Comparison of ENCODE assay signal across 16 cellular contexts in the genomic region with DNA sequence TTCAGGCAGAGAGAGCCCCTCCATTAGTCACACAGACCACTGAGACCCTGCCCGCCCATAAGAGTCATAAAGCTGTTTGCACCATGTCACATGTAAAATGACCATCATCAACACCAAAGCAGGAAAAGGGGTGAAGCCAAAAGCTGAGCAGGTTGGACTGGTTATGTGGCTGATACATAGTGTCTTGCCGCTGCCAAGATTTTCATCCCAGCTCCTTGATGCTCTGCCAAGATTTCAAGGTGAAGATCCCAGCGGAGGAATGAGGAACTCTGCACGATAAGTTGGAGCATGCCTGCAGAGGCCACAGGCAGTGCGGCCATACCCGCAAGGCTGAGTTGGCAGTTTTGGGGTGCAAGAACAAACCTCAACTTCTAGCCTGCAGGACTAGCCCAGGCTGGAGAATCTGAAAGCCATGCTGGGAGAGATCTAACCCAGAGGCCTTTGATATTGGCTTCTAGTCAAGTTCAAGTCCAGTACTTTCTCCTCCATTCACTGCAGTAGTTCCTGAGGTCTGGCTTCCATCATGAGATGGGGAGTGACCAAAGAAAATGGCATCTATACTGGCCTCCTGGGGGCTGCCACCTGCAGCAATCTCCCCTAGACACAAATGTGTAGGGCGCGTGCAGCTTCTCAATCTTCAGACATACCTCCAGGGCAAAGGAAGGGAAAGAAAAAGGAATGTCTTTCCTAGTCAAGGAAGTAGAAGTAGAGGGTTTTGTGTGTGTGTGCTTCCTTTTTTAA.
DNase-seq lines count a peak whose midpoint lies in the region; ATAC-seq and TF ChIP-seq lines count a peak whose summit lies in the region.
"Had no signal": no experiment of that assay in that cellular context is flagged by ENCODE, and none has a peak within 500 bp of the region (broad histone marks: within the 10 kb centered on the region; RNA-seq: fewer than 3 reads in every experiment).

No MANE protein-coding gene starts in this region.

- H3K36me3 ChIP-seq in left ventricle myocardium inferior = peaks cover 4% of the 10 kb centered on the region
- peaks cover 0 to 19% (median 0%) of the 10 kb centered on the region in 9 donors for H3K36me3 ChIP-seq in heart right ventricle
- peaks cover 0 to 3% of the 10 kb centered on the region in 2 donors for H3K36me3 ChIP-seq in psoas muscle (ENCODE audit: insufficient read depth in 1 of 2, low read depth in 1 of 2)
- H3K36me3 ChIP-seq: gastrocnemius medialis, right atrium auricular region had no signal

- ATAC-seq in heart right ventricle (no peak), omental fat pad (ENCODE audit: low FRiP score) (peak; percentile 30), psoas muscle (no peak)
- ATAC-seq: gastrocnemius medialis had no signal

- TF ChIP-seq CTCF in left ventricle myocardium inferior (IDR thresholded peaks at IDR 0.05; ENCODE audit: borderline replicate concordance) = no peak
- TF ChIP-seq CTCF in heart right ventricle (IDR thresholded peaks at IDR 0.05) = no peak
- TF ChIP-seq CTCF in omental fat pad (IDR thresholded peaks at IDR 0.05) = no peak
- no peak for TF ChIP-seq CTCF in psoas muscle (IDR thresholded peaks at IDR 0.05)

- no peaks in the 10 kb centered on the region for H3K9me3 ChIP-seq in left ventricle myocardium inferior (replicated peaks)
- H3K9me3 ChIP-seq in heart right ventricle = no peaks in the 10 kb centered on the region
- no peaks in the 10 kb centered on the region for H3K9me3 ChIP-seq in psoas muscle
- H3K9me3 ChIP-seq: gastrocnemius medialis, right atrium auricular region, tibial nerve had no signal

- H3K27ac ChIP-seq in left ventricle myocardium inferior (replicated peaks) (peak overlapping the region; percentile 55), heart right ventricle (no peak overlapping the region), epithelial cell of prostate (peak overlapping the region; percentile 74), psoas muscle (no peak overlapping the region)
- H3K27ac ChIP-seq: gastrocnemius medialis, tibial nerve had no signal

- DNase-seq in left ventricle myocardium inferior (no peak), heart right ventricle (no peak), epithelial cell of prostate (ENCODE audit: low read depth, low spot score) (peak; percentile 99), omental fat pad (ENCODE audit: low spot score) (no peak), A172 (ENCODE audit: low spot score) (no peak), dermis blood vessel endothelial cell (no peak), SK-N-DZ (ENCODE audit: low spot score) (no peak), psoas muscle (no peak)
- DNase-seq: ACHN; activated gamma-delta T cell; COR-L47; effector CD8-positive, alpha-beta T cell; gastrocnemius medialis; immature natural killer cell had no signal

- WGBS in heart right ventricle, 2 donors = 71 to 75% methylated on average over 8 of the region's 8 CpGs
- 80 to 87% (median 81%) methylated on average over 8 of the region's 8 CpGs for WGBS in psoas muscle, 3 donors

- H3K4me1 ChIP-seq in left ventricle myocardium inferior (peaks cover 68% of the 10 kb centered on the region), heart right ventricle (peaks cover 0 to 54% (median 16%) of the 10 kb centered on the region in 9 donors), psoas muscle (no peaks in the 10 kb centered on the region)
- H3K4me1 ChIP-seq: gastrocnemius medialis had no signal

- no peak overlapping the region for H3K4me3 ChIP-seq in left ventricle myocardium inferior
- no peak overlapping the region for H3K4me3 ChIP-seq in heart right ventricle
- H3K4me3 ChIP-seq in psoas muscle = no peak overlapping the region
- H3K4me3 ChIP-seq: gastrocnemius medialis, right atrium auricular region, tibial nerve had no signal

- intact Hi-C loops in left ventricle myocardium inferior (cut with micrococcal nuclease) (no loop called here), heart right ventricle (cut with DNase I) (loop anchor here in 2 of 10 donors (10.0 kb wide), 2 partner anchors 47 to 263 kb away; partner anchors contain the start of gene PITPNC1 (in 1 of the 2)), psoas muscle (cut with DNase I) (no loop called here)

- H3K27me3 ChIP-seq in left ventricle myocardium inferior (ENCODE audit: low read depth) = no peaks in the 10 kb centered on the region
- no peaks in the 10 kb centered on the region for H3K27me3 ChIP-seq in heart right ventricle
- peaks cover 0 to 2% (median 0%) of the 10 kb centered on the region in 3 donors for H3K27me3 ChIP-seq in psoas muscle (ENCODE audit: insufficient read depth in 3 of 3, low read length in 2 of 3)
- H3K27me3 ChIP-seq: gastrocnemius medialis, right atrium auricular region, tibial nerve had no signal

Comparison
In these comparisons a context has a peak if more than half of its experiments do, and no peak if none do; other contexts are left out.
1. H3K27ac ChIP-seq: peak in left ventricle myocardium inferior (single experiment) and epithelial cell of prostate (single experiment); none in heart right ventricle (0 of 10) and psoas muscle (single experiment).